20 cellular contexts compared by ENCODE assay signal in the genomic region with DNA sequence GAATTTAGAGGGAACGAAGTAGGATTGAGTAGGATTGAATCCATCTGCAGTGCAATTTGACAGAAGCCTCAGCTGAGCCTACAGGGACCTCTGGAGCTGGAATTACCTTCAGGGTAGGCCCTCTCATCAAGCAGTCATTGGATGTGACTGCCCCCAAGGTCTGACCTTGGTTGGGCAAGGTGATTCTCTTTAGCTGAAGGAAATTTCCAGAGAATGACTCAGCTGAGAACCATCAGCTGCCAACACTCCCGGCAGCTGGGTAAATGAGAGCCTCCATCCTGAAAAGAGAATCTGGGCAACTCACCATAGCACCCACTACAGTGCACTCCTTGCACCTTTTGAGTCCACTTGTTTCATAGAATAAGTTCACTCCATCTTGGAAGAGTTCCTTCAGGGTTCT.
DNase-seq lines count a peak whose midpoint lies in the region; ATAC-seq, FAIRE-seq and TF ChIP-seq lines count a peak whose summit lies in the region.
"Had no signal": no experiment of that assay in that cellular context is flagged by ENCODE, and none has a peak within 500 bp of the region (broad histone marks: within the 10 kb centered on the region; RNA-seq: fewer than 3 reads in every experiment).

No MANE protein-coding gene starts in this region.

- no peak overlapping the region for H2BK120ac ChIP-seq in IMR-90 (ENCODE audit: low read depth, low read length)

- BruUV-seq in IMR-90 (replicated peaks; lab: Mats Ljungman, UMichigan) = no TSS peak

- CTCF ChIA-PET in IMR-90 (lab: Yijun Ruan, JAX) = interaction anchor here (1.0 kb wide), 1 partner anchor 18 kb away, joined by 3 read pairs; no protein-coding TSS in a partner anchor

- peaks cover 8% of the 10 kb centered on the region for H3K4me1 Mint-ChIP-seq in astrocyte (ENCODE audit: low read depth, unreplicated experiment)
- H3K4me1 Mint-ChIP-seq: mesothelial cell of epicardium had no signal

- no peak overlapping the region for H4K5ac ChIP-seq in IMR-90 (ENCODE audit: low read depth, low read length)

- no peak overlapping the region for H3K56ac ChIP-seq in IMR-90 (ENCODE audit: extremely low read depth, insufficient read depth, low read length)

- H4K91ac ChIP-seq in IMR-90 (ENCODE audit: insufficient read depth, low read depth, low read length) = no peak overlapping the region

- no peak overlapping the region for H4K8ac ChIP-seq in IMR-90 (ENCODE audit: low read depth in 2 of 2, low read length in 2 of 2)

- no peak overlapping the region for H2AK9ac ChIP-seq in IMR-90 (replicated peaks; ENCODE audit: low read depth, low read length, poor library complexity)

- H3K23ac ChIP-seq in IMR-90 (ENCODE audit: low read depth, low read length) = no peak overlapping the region

- H3K4me1 ChIP-seq in ACC112 (ENCODE audit: control insufficient read depth, insufficient read depth, low read length, unreplicated experiment) = peaks cover 21% of the 10 kb centered on the region
- no peaks in the 10 kb centered on the region for H3K4me1 ChIP-seq in IMR-90 (ENCODE audit: control insufficient read depth, insufficient read depth, low read length)
- H3K4me1 ChIP-seq in astrocyte (ENCODE audit: insufficient read depth, low read length) = peaks cover 7% of the 10 kb centered on the region

- H2AK5ac ChIP-seq in IMR-90 (ENCODE audit: low read depth, low read length) = no peak overlapping the region

- in situ Hi-C loops in IMR-90 (cut with MboI; ENCODE audit: low sequenced_read_pairs) = no loop called here

- no peaks in the 10 kb centered on the region for H3K9me1 ChIP-seq in IMR-90 (ENCODE audit: insufficient read depth, low read length)

- H3K4me3 ChIP-seq in ACC112 (ENCODE audit: low read depth, low read length) = peak overlapping the region; percentile 1; the same call in 1 of the 2 replicates
- no peak overlapping the region for H3K4me3 ChIP-seq in IMR-90 (ENCODE audit: insufficient read depth, low read depth, low read length)
- no peak overlapping the region for H3K4me3 ChIP-seq in astrocyte (ENCODE audit: insufficient read depth, low read depth, low read length)

- H3K18ac ChIP-seq in IMR-90 (ENCODE audit: low read depth, low read length) = no peak overlapping the region

- no peaks in the 10 kb centered on the region for H3K27me3 Mint-ChIP-seq in astrocyte (ENCODE audit: low read depth, unreplicated experiment)

- peak overlapping the region; percentile 65 for H3K27ac ChIP-seq in ACC112 (ENCODE audit: low read depth, low read length)
- no peak overlapping the region for H3K27ac ChIP-seq in IMR-90 (ENCODE audit: insufficient read depth, low read length)
- H3K27ac ChIP-seq in astrocyte (ENCODE audit: low read depth, low read length) = no peak overlapping the region
- H3K27ac ChIP-seq: neutrophil had no signal

- no peak overlapping the region for H3K27ac Mint-ChIP-seq in astrocyte (ENCODE audit: unreplicated experiment)
- H3K27ac Mint-ChIP-seq: activated T-cell treated with anti-CD3 and anti-CD28 coated beads, Interleukin-2, amount 50 U/mL, for 24 hours; mesothelial cell of epicardium had no signal

- H3K4me2 ChIP-seq in IMR-90 (ENCODE audit: low read depth, low read length) (no peak overlapping the region), astrocyte (ENCODE audit: low read length) (no peak overlapping the region)

- H2AFZ ChIP-seq in ACC112 (ENCODE audit: low read length, unreplicated experiment) (peak overlapping the region; percentile 39), IMR-90 (replicated peaks; ENCODE audit: low read length, poor library complexity) (no peak overlapping the region), astrocyte (ENCODE audit: low read depth, low read length) (no peak overlapping the region)

- no peak for TF ChIP-seq POLR2A in IMR-90 (IDR thresholded peaks at IDR 0.05; ENCODE audit: low read depth, low read length)

- no peak for FAIRE-seq in astrocyte (lab: Jason Lieb, UNC)

- H3K9ac ChIP-seq in IMR-90 (ENCODE audit: low read depth, low read length) = no peak overlapping the region
- no peak overlapping the region for H3K9ac ChIP-seq in astrocyte (ENCODE audit: low read length)

- no peaks in the 10 kb centered on the region for H3K79me1 ChIP-seq in IMR-90 (ENCODE audit: low read depth in 1 of 2, low read length in 2 of 2)

- H3K9me3 Mint-ChIP-seq in astrocyte (ENCODE audit: unreplicated experiment) = no peaks in the 10 kb centered on the region

- POLR2A ChIA-PET in IMR-90 (lab: Charles Lee; ENCODE audit: unreplicated experiment) = no interaction called here

- dilution Hi-C loops in IMR-90 (cut with HindIII; ENCODE audit: low sequenced_read_pairs, unreplicated experiment) = no loop called here

- no CpG with 5 or more reads among the region's 2 CpGs for WGBS in IMR-90 (ENCODE audit: extremely low coverage in 2 of 2, insufficient read length in 1 of 2), 2 experiments

- no peak overlapping the region for H3K4ac ChIP-seq in IMR-90 (ENCODE audit: low read depth, low read length)

- no peaks in the 10 kb centered on the region for H3K36me3 ChIP-seq in ACC112 (ENCODE audit: insufficient read depth, low read length)
- no peaks in the 10 kb centered on the region for H3K36me3 ChIP-seq in IMR-90 (ENCODE audit: control insufficient read depth, insufficient read depth, low read length)
- no peaks in the 10 kb centered on the region for H3K36me3 ChIP-seq in astrocyte (ENCODE audit: insufficient read depth, low read length)
- H3K36me3 ChIP-seq: neutrophil had no signal

- no peak for TF ChIP-seq RAD21 in IMR-90 (IDR thresholded peaks at IDR 0.05; ENCODE audit: low read length)

- H3K79me2 ChIP-seq in ACC112 (ENCODE audit: control insufficient read depth, insufficient read depth, low read length, unreplicated experiment) = no peaks in the 10 kb centered on the region
- no peaks in the 10 kb centered on the region for H3K79me2 ChIP-seq in astrocyte (ENCODE audit: insufficient read depth, low read length)

- TF ChIP-seq CTCF in IMR-90 (conservative IDR thresholded peaks at IDR 0.05; ENCODE audit: low read depth, low read length) = no peak
- no peak for TF ChIP-seq CTCF in astrocyte (IDR thresholded peaks at IDR 0.05; ENCODE audit: insufficient read depth, low read depth, low read length)

- no peak overlapping the region for H3K14ac ChIP-seq in IMR-90 (replicated peaks; ENCODE audit: low read depth, low read length)

- H3K27me3 ChIP-seq in ACC112 (ENCODE audit: insufficient read depth, low read length) (no peaks in the 10 kb centered on the region), IMR-90 (ENCODE audit: control insufficient read depth, insufficient read depth, low read length) (no peaks in the 10 kb centered on the region), astrocyte (ENCODE audit: insufficient read depth, low read length) (no peaks in the 10 kb centered on the region)
- H3K27me3 ChIP-seq: neutrophil had no signal

- H2BK5ac ChIP-seq in IMR-90 (ENCODE audit: low read depth, low read length, poor library complexity, severe bottlenecking) = no peak overlapping the region

- H2BK20ac ChIP-seq in IMR-90 (ENCODE audit: low read depth, low read length) = no peak overlapping the region

- DNase-seq in IMR-90 (peak; percentile 33), astrocyte (ENCODE audit: low read depth) (peak; percentile 2), glomerular endothelial cell (ENCODE audit: extremely low read depth, low read depth, low spot score) (peak; percentile 16), iPS-NIHi7 (ENCODE audit: extremely low spot score) (no peak), NCI-H524 (lab: John Stamatoyannopoulos, UW) (no peak), NCI-H510A (lab: John Stamatoyannopoulos, UW) (no peak)
- no peak for DNase-seq in activated T-cell treated with anti-CD3 and anti-CD28 coated beads, Interleukin-2, amount 50 U/mL, for 1 hour
- DNase-seq: activated CD4-positive, alpha-beta T cell treated with anti-CD3 and anti-CD28 coated beads for 4 hours; activated T-cell treated with anti-CD3 and anti-CD28 coated beads, Interleukin-2, amount 50 U/mL, for 24 hours; amygdala; COR-L47; GOT3; Kasumi-1; NCI-H187 treated with DMSO at 0.1 percent for 48 hours; NCI-H69; stimulated activated naive CD4-positive, alpha-beta T cell treated with Interleukin-2 at 50 U/mL for 16 hours; T-helper 2 cell had no signal

- H3K36me3 Mint-ChIP-seq in astrocyte (ENCODE audit: low read depth, unreplicated experiment) = no peaks in the 10 kb centered on the region
- H3K36me3 Mint-ChIP-seq: mesothelial cell of epicardium had no signal

- intact Hi-C loops in IMR-90 (cut with micrococcal nuclease) = no loop called here

- H3K4me3 Mint-ChIP-seq in astrocyte (ENCODE audit: unreplicated experiment) = no peak overlapping the region
- H3K4me3 Mint-ChIP-seq: activated T-cell treated with anti-CD3 and anti-CD28 coated beads, Interleukin-2, amount 50 U/mL, for 24 hours; mesothelial cell of epicardium had no signal

- H2BK15ac ChIP-seq in IMR-90 (ENCODE audit: low read depth, low read length) = no peak overlapping the region

- no peaks in the 10 kb centered on the region for H4K20me1 ChIP-seq in IMR-90 (ENCODE audit: insufficient read depth, low read length)
- H4K20me1 ChIP-seq in astrocyte (ENCODE audit: insufficient read depth, low read length) = no peaks in the 10 kb centered on the region

- no peak for ATAC-seq in IMR-90 (ENCODE audit: low read depth)

- H3K9me3 ChIP-seq in IMR-90 (ENCODE audit: control insufficient read depth, insufficient read depth, low read length) = peaks cover 4% of the 10 kb centered on the region
- H3K9me3 ChIP-seq in astrocyte (ENCODE audit: insufficient read depth, low read depth, low read length) = peaks cover 5% of the 10 kb centered on the region
- H3K9me3 ChIP-seq: neutrophil had no signal

TF ChIP-seq in IMR-90, 13 proteins besides CTCF, POLR2A, EP300 and RAD21 (continues in another document):
- TF ChIP-seq, protein P1, sequence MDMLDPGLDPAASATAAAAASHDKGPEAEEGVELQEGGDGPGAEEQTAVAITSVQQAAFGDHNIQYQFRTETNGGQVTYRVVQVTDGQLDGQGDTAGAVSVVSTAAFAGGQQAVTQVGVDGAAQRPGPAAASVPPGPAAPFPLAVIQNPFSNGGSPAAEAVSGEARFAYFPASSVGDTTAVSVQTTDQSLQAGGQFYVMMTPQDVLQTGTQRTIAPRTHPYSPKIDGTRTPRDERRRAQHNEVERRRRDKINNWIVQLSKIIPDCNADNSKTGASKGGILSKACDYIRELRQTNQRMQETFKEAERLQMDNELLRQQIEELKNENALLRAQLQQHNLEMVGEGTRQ (IDR thresholded peaks at IDR 0.05; ENCODE audit: low read depth, low read length) = no peak
- no peak for TF ChIP-seq RCOR1 (IDR thresholded peaks at IDR 0.05; ENCODE audit: insufficient replicate concordance, low read length)
- TF ChIP-seq RFX5 (IDR thresholded peaks at IDR 0.05; ENCODE audit: low read depth, low read length) = no peak
- TF ChIP-seq BHLHE40 (IDR thresholded peaks at IDR 0.05; ENCODE audit: low read depth, low read length) = no peak

Comparison
In these comparisons a context has a peak if more than half of its experiments do, and no peak if none do; other contexts are left out.
1. DNase-seq: peak in IMR-90 (single experiment), astrocyte (single experiment) and glomerular endothelial cell (single experiment); none in iPS-NIHi7 (single experiment), NCI-H524 (0 of 2), activated T-cell treated with anti-CD3 and anti-CD28 coated beads, Interleukin-2, amount 50 U/mL, for 1 hour (single experiment) and NCI-H510A (single experiment).